ENCODE assay signal across 14 cellular contexts in genomic region chr2:195820867-195821565, GRCh38.
DNase-seq lines count a peak whose midpoint lies in the region; ATAC-seq lines count a peak whose summit lies in the region.
"Had no signal": no experiment of that assay in that cellular context is flagged by ENCODE, and none has a peak within 500 bp of the region (broad histone marks: within the 10 kb centered on the region; RNA-seq: fewer than 3 reads in every experiment).

No MANE protein-coding gene starts in this region.

- no peak for ATAC-seq in GM19397 (IDR thresholded peaks at IDR 0.05; ENCODE audit: unreplicated experiment)

- H3F3A ChIP-seq in GM23248 (ENCODE audit: insufficient read depth) = peaks cover 3% of the 10 kb centered on the region; the same call in 1 of the 2 replicates

- no peaks in the 10 kb centered on the region for H3K36me3 ChIP-seq in GM23248 (ENCODE audit: low read depth)
- H3K36me3 ChIP-seq in SK-N-MC (ENCODE audit: insufficient read depth, low read length) = no peaks in the 10 kb centered on the region

- H3K9ac ChIP-seq in GM23248 = no peak overlapping the region
- peak overlapping the region; percentile 64 for H3K9ac ChIP-seq in SK-N-MC (ENCODE audit: insufficient read length)
- H3K9ac ChIP-seq: KMS-11 had no signal

- H3K9me2 ChIP-seq in GM23248 (ENCODE audit: insufficient read depth) = no peaks in the 10 kb centered on the region

- H3K9me3 ChIP-seq in GM23248 (ENCODE audit: low read depth) = no peaks in the 10 kb centered on the region
- H3K9me3 ChIP-seq in SK-N-MC (ENCODE audit: low read depth, low read length) = no peaks in the 10 kb centered on the region

- in situ Hi-C loops in GM23248 (cut with MboI) = no loop called here

- peak overlapping the region; percentile 52 for H3K27ac ChIP-seq in GM23248
- peak overlapping the region; percentile 93 for H3K27ac ChIP-seq in SK-N-MC
- H3K27ac ChIP-seq in epithelial cell of prostate = peak overlapping the region; percentile 71
- H3K27ac ChIP-seq: 22Rv1, C4-2B, KMS-11 had no signal

- no peaks in the 10 kb centered on the region for H3K27me3 ChIP-seq in GM23248 (replicated peaks; ENCODE audit: insufficient read depth)

- H3K4me1 ChIP-seq in GM23248 (ENCODE audit: insufficient read depth) = peaks cover 32% of the 10 kb centered on the region

- no peaks in the 10 kb centered on the region for H4K20me1 ChIP-seq in GM23248 (ENCODE audit: insufficient read depth)

- DNase-seq in NCI-H526 (lab: John Stamatoyannopoulos, UW) (peak; percentile 4 to 32), NCI-H526 treated with DMSO at 0.1 percent for 48 hours (lab: John Stamatoyannopoulos, UW) (no peak), GM23248 (peak; percentile 16), SK-N-MC (ENCODE audit: low read depth, low spot score) (no peak), epithelial cell of prostate (ENCODE audit: low read depth, low spot score) (no peak), NCI-H2081 (lab: John Stamatoyannopoulos, UW) (no peak), NCI-H524 (lab: John Stamatoyannopoulos, UW) (no peak)
- DNase-seq: DMS79, NCI-H1930, NCI-H510A treated with DMSO at 0.1 percent for 48 hours had no signal

- WGBS in GM23248 (ENCODE audit: low coverage in 1 of 2, low lambda C conversion rate in 2 of 2, missing lambda C conversion rate in 2 of 2), 2 experiments = 86 to 89% methylated on average over 3 of the region's 3 CpGs

- H3K4me2 ChIP-seq in GM23248 (ENCODE audit: unreplicated experiment) = peak overlapping the region; percentile 10
- H3K4me2 ChIP-seq: KMS-11 had no signal

- no peaks in the 10 kb centered on the region for H3K79me2 ChIP-seq in GM23248 (ENCODE audit: insufficient read depth)

- peak overlapping the region; percentile 54 for H2AFZ ChIP-seq in GM23248

- H3K4me3 ChIP-seq in GM23248 = no peak overlapping the region
- peak overlapping the region; percentile 20; the same call in 1 of the 2 replicates for H3K4me3 ChIP-seq in SK-N-MC

Comparison
In these comparisons a context has a peak if more than half of its experiments do, and no peak if none do; other contexts are left out.
1. DNase-seq: peak in NCI-H526 (2 of 2) and GM23248 (single experiment); none in NCI-H526 treated with DMSO at 0.1 percent for 48 hours (single experiment), SK-N-MC (single experiment), epithelial cell of prostate (single experiment), NCI-H2081 (0 of 2) and NCI-H524 (0 of 2).
2. Peak in every context shown above with its lines, with median percentiles within 50 percentile points of each other: H3K27ac ChIP-seq.